Comparison of ENCODE assay signal across 8 cellular contexts in the genomic region with DNA sequence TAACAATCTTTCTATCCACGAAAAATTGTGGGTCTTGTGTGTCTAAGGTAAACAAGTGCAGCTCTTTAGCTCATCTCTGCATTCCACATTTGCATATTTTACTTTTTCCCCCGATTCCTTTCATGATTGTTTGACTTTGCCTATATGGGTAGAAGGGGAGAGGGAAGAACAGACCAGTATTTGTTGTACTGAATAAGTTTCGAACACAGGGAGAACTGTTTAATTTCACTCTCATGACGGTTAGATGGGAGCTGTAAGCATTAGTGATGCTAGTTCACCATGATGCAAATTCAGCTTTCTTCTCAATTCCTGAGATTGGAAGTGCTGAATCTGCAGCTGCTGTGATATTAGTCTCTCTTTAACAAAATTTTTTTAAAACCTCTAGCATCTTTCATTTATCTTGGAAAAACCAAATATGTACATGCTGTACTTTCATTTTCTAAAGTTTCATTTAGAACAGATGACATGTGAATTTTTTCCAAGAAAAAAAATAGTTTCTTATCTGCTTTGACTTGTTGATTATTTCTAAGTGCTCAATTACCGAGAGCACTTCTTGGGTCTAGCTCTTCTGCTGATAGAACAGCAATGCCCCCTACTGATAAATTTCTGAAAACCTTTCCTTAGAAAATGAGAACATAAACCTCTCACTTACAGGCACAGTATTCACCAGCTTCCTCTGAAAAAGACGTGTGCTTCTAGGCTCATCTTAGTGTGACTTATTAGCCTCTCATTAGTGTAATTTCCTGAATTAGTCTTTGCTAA.
A peak's percentile ranks its signal among the peaks of the same experiment; 100 is the strongest.
DNase-seq lines count a peak whose midpoint lies in the region; ATAC-seq, FAIRE-seq and TF ChIP-seq lines count a peak whose summit lies in the region.

No MANE protein-coding gene starts in this region.

- H3K9me3 Mint-ChIP-seq in endothelial cell (ENCODE audit: unreplicated experiment): no peaks in the 10 kb centered on the region
- H3K9me3 Mint-ChIP-seq in CD4-positive, alpha-beta T cell: peaks cover 3% of the 10 kb centered on the region

- WGBS in small intestine, 3 donors: 38 to 46% (median 41%) methylated on average over 6 of the region's 6 CpGs

- no peaks in the 10 kb centered on the region for H3K4me1 Mint-ChIP-seq in endothelial cell (ENCODE audit: unreplicated experiment)
- H3K4me1 Mint-ChIP-seq in CD4-positive, alpha-beta T cell (ENCODE audit: low read depth): no peaks in the 10 kb centered on the region

- peaks cover 0 to 2% of the 10 kb centered on the region in 2 donors for H3K4me1 ChIP-seq in small intestine (ENCODE audit: control insufficient read depth in 2 of 2, insufficient read depth in 1 of 2, low read depth in 1 of 2, low read length in 1 of 2)

- no peak overlapping the region for H3K27ac ChIP-seq in small intestine (ENCODE audit: low read depth in 1 of 2, low read length in 1 of 2)
- no peak overlapping the region for H3K27ac ChIP-seq in CD4-positive, alpha-beta T cell (ENCODE audit: low read depth, low read length)

- no peak for FAIRE-seq in small intestine (lab: Jason Lieb, UNC)

- no peaks in the 10 kb centered on the region for H3K9me3 ChIP-seq in small intestine (ENCODE audit: control insufficient read depth, low read depth)
- no peaks in the 10 kb centered on the region for H3K9me3 ChIP-seq in CD4-positive, alpha-beta T cell (ENCODE audit: control insufficient read depth, low read length)

- H3K27ac Mint-ChIP-seq in endothelial cell (ENCODE audit: unreplicated experiment): no peak overlapping the region
- H3K27ac Mint-ChIP-seq in CD4-positive, alpha-beta T cell: no peak overlapping the region

- peak; percentile 66 for ATAC-seq in HG02885 (IDR thresholded peaks at IDR 0.05; ENCODE audit: poor library complexity, unreplicated experiment)
- no peak for ATAC-seq in CD4-positive, alpha-beta T cell (ENCODE audit: poor library complexity)

- no peaks in the 10 kb centered on the region for H3K27me3 ChIP-seq in small intestine (ENCODE audit: control insufficient read depth in 2 of 2, insufficient read depth in 2 of 2, low read length in 2 of 2)
- no peaks in the 10 kb centered on the region for H3K27me3 ChIP-seq in CD4-positive, alpha-beta T cell (ENCODE audit: control insufficient read depth, insufficient read depth, low read length)

- H3K27me3 Mint-ChIP-seq in endothelial cell (ENCODE audit: unreplicated experiment): no peaks in the 10 kb centered on the region
- peaks cover 16% of the 10 kb centered on the region for H3K27me3 Mint-ChIP-seq in CD4-positive, alpha-beta T cell

- TF ChIP-seq CTCF in endothelial cell (IDR thresholded peaks at IDR 0.05; ENCODE audit: unreplicated experiment): peak; percentile 42
- TF ChIP-seq CTCF in CD4-positive, alpha-beta T cell (IDR thresholded peaks at IDR 0.05): no peak

- intact Hi-C loops in CD4-positive, alpha-beta T cell (cut with DNase I, micrococcal nuclease): no loop called here

- H3K36me3 ChIP-seq in small intestine (ENCODE audit: control insufficient read depth in 2 of 2, insufficient read depth in 2 of 2, low read length in 2 of 2): no peaks in the 10 kb centered on the region

- no peak overlapping the region for H3K4me3 Mint-ChIP-seq in endothelial cell (ENCODE audit: unreplicated experiment)
- no peak overlapping the region for H3K4me3 Mint-ChIP-seq in CD4-positive, alpha-beta T cell

- H3K36me3 Mint-ChIP-seq in endothelial cell (ENCODE audit: low read depth, unreplicated experiment): no peaks in the 10 kb centered on the region
- no peaks in the 10 kb centered on the region for H3K36me3 Mint-ChIP-seq in CD4-positive, alpha-beta T cell (ENCODE audit: low read depth)

- POLR2A ChIA-PET in CD4-positive, alpha-beta T cell (lab: Charles Lee): no interaction called here

- no peak overlapping the region for H3K4me3 ChIP-seq in small intestine (ENCODE audit: low read depth in 1 of 2, low read length in 2 of 2)

- CTCF ChIA-PET in CD4-positive, alpha-beta T cell (lab: Charles Lee): no interaction called here

- DNase-seq in DMS 273 treated with DMSO at 0.1 percent for 48 hours (lab: John Stamatoyannopoulos, UW) (peak; percentile 6), NCI-H82 (lab: John Stamatoyannopoulos, UW) (peak; percentile 74), endothelial cell (ENCODE audit: low spot score) (peak; percentile 8), small intestine (peak; percentile 45), NCI-H128 (lab: John Stamatoyannopoulos, UW; ENCODE audit: unreplicated experiment) (no peak)
- DNase-seq in CD4-positive, alpha-beta T cell: no peak
- DNase-seq in stimulated activated CD4-positive, alpha-beta T cell treated with anti-CD3 and anti-CD28 coated beads, Interleukin-2, amount 100 ng/mL, for 48 hours: no peak

Comparison
In these comparisons a context has a peak if more than half of its experiments do, and no peak if none do; other contexts are left out.
1. DNase-seq: peak in DMS 273 treated with DMSO at 0.1 percent for 48 hours (single experiment), NCI-H82 (single experiment), endothelial cell (single experiment) and small intestine (single experiment); none in NCI-H128 (single experiment), CD4-positive, alpha-beta T cell (0 of 10) and stimulated activated CD4-positive, alpha-beta T cell treated with anti-CD3 and anti-CD28 coated beads, Interleukin-2, amount 100 ng/mL, for 48 hours (0 of 2).